In genomic region chr3:94525039-94525438, GRCh38 we compare ENCODE assay signal across 1 cellular context.
TF ChIP-seq lines count a peak whose summit lies in the region.

No MANE protein-coding gene starts in this region.

TF ChIP-seq in A549, 52 proteins besides CTCF, POLR2A, EP300 and RAD21 (continued from another document):
- TF ChIP-seq ATOH8 (CRISPR knock-in tag; IDR thresholded peaks at IDR 0.05; ENCODE audit: low read depth) (no peak), TP53 (CRISPR knock-in tag; IDR thresholded peaks at IDR 0.05) (no peak), KDM5A (IDR thresholded peaks at IDR 0.05) (no peak)
